In the genomic region with DNA sequence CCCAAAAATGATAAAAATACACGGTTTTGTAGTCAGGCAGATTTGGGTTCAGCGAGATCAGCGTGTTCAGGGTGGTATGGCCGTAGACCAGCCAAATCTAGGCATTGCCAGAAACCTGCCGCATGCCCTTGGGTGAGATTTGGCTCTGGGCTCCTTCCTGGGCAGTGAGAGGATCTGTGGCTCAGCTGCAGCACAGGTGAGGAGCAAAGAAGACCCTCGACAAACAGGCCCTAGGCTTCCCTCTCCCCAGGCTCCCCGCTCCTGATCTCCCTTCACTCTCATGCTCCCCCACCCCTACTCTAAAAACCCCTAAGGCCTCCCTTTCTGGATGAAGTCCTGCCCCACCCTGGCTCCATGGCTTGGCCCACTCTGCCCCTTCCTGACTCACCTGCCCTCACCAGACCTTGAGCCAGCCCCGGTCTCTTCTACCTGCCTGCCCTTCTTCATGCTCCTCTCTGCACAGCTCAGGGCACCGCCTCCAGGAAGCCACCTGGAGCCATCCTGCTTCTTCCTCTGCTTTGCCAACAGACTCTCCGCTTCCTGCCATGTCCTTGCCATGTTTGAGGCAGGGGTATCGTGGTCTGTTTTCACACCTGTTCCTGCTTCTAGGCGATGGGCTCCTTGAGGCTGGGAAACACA, we compare ENCODE assay signal across 1 cellular context.
TF ChIP-seq lines count a peak whose summit lies in the region.

No MANE protein-coding gene starts in this region.

TF ChIP-seq in GM23338, 12 proteins besides CTCF, POLR2A, EP300 and RAD21 (continued from another document):
- TF ChIP-seq, protein P1, sequence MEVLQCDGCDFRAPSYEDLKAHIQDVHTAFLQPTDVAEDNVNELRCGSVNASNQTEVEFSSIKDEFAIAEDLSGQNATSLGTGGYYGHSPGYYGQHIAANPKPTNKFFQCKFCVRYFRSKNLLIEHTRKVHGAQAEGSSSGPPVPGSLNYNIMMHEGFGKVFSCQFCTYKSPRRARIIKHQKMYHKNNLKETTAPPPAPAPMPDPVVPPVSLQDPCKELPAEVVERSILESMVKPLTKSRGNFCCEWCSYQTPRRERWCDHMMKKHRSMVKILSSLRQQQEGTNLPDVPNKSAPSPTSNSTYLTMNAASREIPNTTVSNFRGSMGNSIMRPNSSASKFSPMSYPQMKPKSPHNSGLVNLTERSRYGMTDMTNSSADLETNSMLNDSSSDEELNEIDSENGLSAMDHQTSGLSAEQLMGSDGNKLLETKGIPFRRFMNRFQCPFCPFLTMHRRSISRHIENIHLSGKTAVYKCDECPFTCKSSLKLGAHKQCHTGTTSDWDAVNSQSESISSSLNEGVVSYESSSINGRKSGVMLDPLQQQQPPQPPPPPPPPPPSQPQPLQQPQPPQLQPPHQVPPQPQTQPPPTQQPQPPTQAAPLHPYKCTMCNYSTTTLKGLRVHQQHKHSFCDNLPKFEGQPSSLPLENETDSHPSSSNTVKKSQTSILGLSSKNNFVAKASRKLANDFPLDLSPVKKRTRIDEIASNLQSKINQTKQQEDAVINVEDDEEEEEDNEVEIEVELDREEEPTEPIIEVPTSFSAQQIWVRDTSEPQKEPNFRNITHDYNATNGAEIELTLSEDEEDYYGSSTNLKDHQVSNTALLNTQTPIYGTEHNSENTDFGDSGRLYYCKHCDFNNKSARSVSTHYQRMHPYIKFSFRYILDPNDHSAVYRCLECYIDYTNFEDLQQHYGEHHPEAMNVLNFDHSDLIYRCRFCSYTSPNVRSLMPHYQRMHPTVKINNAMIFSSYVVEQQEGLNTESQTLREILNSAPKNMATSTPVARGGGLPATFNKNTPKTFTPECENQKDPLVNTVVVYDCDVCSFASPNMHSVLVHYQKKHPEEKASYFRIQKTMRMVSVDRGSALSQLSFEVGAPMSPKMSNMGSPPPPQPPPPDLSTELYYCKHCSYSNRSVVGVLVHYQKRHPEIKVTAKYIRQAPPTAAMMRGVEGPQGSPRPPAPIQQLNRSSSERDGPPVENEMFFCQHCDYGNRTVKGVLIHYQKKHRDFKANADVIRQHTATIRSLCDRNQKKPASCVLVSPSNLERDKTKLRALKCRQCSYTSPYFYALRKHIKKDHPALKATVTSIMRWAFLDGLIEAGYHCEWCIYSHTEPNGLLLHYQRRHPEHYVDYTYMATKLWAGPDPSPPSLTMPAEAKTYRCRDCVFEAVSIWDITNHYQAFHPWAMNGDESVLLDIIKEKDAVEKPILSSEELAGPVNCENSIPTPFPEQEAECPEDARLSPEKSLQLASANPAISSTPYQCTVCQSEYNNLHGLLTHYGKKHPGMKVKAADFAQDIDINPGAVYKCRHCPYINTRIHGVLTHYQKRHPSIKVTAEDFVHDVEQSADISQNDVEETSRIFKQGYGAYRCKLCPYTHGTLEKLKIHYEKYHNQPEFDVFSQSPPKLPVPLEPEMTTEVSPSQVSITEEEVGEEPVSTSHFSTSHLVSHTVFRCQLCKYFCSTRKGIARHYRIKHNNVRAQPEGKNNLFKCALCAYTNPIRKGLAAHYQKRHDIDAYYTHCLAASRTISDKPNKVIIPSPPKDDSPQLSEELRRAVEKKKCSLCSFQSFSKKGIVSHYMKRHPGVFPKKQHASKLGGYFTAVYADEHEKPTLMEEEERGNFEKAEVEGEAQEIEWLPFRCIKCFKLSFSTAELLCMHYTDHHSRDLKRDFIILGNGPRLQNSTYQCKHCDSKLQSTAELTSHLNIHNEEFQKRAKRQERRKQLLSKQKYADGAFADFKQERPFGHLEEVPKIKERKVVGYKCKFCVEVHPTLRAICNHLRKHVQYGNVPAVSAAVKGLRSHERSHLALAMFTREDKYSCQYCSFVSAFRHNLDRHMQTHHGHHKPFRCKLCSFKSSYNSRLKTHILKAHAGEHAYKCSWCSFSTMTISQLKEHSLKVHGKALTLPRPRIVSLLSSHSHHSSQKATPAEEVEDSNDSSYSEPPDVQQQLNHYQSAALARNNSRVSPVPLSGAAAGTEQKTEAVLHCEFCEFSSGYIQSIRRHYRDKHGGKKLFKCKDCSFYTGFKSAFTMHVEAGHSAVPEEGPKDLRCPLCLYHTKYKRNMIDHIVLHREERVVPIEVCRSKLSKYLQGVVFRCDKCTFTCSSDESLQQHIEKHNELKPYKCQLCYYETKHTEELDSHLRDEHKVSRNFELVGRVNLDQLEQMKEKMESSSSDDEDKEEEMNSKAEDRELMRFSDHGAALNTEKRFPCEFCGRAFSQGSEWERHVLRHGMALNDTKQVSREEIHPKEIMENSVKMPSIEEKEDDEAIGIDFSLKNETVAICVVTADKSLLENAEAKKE (CRISPR knock-in tag; IDR thresholded peaks at IDR 0.05) = no peak
- TF ChIP-seq, protein P2, sequence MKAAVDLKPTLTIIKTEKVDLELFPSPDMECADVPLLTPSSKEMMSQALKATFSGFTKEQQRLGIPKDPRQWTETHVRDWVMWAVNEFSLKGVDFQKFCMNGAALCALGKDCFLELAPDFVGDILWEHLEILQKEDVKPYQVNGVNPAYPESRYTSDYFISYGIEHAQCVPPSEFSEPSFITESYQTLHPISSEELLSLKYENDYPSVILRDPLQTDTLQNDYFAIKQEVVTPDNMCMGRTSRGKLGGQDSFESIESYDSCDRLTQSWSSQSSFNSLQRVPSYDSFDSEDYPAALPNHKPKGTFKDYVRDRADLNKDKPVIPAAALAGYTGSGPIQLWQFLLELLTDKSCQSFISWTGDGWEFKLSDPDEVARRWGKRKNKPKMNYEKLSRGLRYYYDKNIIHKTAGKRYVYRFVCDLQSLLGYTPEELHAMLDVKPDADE (IDR thresholded peaks at IDR 0.05) = no peak
- TF ChIP-seq, protein P3, sequence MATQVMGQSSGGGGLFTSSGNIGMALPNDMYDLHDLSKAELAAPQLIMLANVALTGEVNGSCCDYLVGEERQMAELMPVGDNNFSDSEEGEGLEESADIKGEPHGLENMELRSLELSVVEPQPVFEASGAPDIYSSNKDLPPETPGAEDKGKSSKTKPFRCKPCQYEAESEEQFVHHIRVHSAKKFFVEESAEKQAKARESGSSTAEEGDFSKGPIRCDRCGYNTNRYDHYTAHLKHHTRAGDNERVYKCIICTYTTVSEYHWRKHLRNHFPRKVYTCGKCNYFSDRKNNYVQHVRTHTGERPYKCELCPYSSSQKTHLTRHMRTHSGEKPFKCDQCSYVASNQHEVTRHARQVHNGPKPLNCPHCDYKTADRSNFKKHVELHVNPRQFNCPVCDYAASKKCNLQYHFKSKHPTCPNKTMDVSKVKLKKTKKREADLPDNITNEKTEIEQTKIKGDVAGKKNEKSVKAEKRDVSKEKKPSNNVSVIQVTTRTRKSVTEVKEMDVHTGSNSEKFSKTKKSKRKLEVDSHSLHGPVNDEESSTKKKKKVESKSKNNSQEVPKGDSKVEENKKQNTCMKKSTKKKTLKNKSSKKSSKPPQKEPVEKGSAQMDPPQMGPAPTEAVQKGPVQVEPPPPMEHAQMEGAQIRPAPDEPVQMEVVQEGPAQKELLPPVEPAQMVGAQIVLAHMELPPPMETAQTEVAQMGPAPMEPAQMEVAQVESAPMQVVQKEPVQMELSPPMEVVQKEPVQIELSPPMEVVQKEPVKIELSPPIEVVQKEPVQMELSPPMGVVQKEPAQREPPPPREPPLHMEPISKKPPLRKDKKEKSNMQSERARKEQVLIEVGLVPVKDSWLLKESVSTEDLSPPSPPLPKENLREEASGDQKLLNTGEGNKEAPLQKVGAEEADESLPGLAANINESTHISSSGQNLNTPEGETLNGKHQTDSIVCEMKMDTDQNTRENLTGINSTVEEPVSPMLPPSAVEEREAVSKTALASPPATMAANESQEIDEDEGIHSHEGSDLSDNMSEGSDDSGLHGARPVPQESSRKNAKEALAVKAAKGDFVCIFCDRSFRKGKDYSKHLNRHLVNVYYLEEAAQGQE (IDR thresholded peaks at IDR 0.05; ENCODE audit: unreplicated experiment) = no peak
